ENCODE assay signal across 17 cellular contexts in genomic region chr12:53804429-53804828, GRCh38. TPM values are rescaled to one million over a fixed set of nuclear protein-coding genes. Genes with fewer than 3 reads are reported as not detected.
DNase-seq lines count a peak whose midpoint lies in the region; ATAC-seq, FAIRE-seq and TF ChIP-seq lines count a peak whose summit lies in the region.
"Had no signal": no experiment of that assay in that cellular context is flagged by ENCODE, and none has a peak within 500 bp of the region (broad histone marks: within the 10 kb centered on the region; RNA-seq: fewer than 3 reads in every experiment).

No MANE protein-coding gene starts in this region.

- no peaks in the 10 kb centered on the region for H3K9me3 ChIP-seq in upper lobe of right lung
- H3K9me3 ChIP-seq: SJCRH30 had no signal

- no peaks in the 10 kb centered on the region for H3K36me3 Mint-ChIP-seq in MCF 10A (ENCODE audit: insufficient read depth, unreplicated experiment)
- H3K36me3 Mint-ChIP-seq: CD8-positive, alpha-beta memory T cell had no signal

- H3K27me3 ChIP-seq in upper lobe of right lung, result peaks cover 13% of the 10 kb centered on the region

- BruUV-seq in MCF 10A (replicated peaks; lab: Mats Ljungman, UMichigan), result no TSS peak

- no peaks in the 10 kb centered on the region for H3K9me3 Mint-ChIP-seq in MCF 10A (ENCODE audit: unreplicated experiment)
- H3K9me3 Mint-ChIP-seq: CD8-positive, alpha-beta memory T cell had no signal

- no peak for FAIRE-seq in frontal cortex (lab: Jason Lieb, UNC)
- FAIRE-seq: GM18507, K562 had no signal

- POLR2A ChIA-PET in MCF 10A (lab: Yijun Ruan, JAX), result interaction anchor here (0.8 kb wide), 2 partner anchors 17 to 40 kb away, joined by 3 read pairs; no protein-coding TSS in a partner anchor

- TF ChIP-seq CTCF in MCF 10A (IDR thresholded peaks at IDR 0.05; ENCODE audit: unreplicated experiment) (no peak), lower leg skin (IDR thresholded peaks at IDR 0.05) (no peak), upper lobe of right lung (IDR thresholded peaks at IDR 0.05) (no peak), omental fat pad (IDR thresholded peaks at IDR 0.05) (no peak), coronary artery (IDR thresholded peaks at IDR 0.05) (no peak)

- intact Hi-C loops in MCF 10A (cut with micrococcal nuclease) (no loop called here), lower leg skin (cut with DNase I; ENCODE audit: low total_unique reads) (no loop called here), upper lobe of right lung (cut with DNase I) (no loop called here)

- WGBS in lower leg skin, 2 donors, result 53 to 76% methylated on average over 2 of the region's 2 CpGs

- ATAC-seq in upper lobe of right lung (peak; percentile 86), omental fat pad (ENCODE audit: low FRiP score) (no peak)

- H3K36me3 ChIP-seq in upper lobe of right lung, result no peaks in the 10 kb centered on the region
- H3K36me3 ChIP-seq: SJCRH30 had no signal

- H3K27me3 Mint-ChIP-seq in MCF 10A (ENCODE audit: insufficient read depth, unreplicated experiment), result no peaks in the 10 kb centered on the region

- CTCF ChIA-PET in MCF 10A (lab: Yijun Ruan, JAX), result interaction anchor here (0.6 to 3.9 kb wide), 7 partner anchors 12 to 773 kb away, joined by 3 to 19 read pairs (median 4); no protein-coding TSS in a partner anchor

- no peaks in the 10 kb centered on the region for H3K4me1 ChIP-seq in upper lobe of right lung
- H3K4me1 ChIP-seq: SJCRH30 had no signal

- H3K27ac Mint-ChIP-seq in MCF 10A (ENCODE audit: low read depth, unreplicated experiment), result peak overlapping the region; percentile 68
- H3K27ac Mint-ChIP-seq: CD8-positive, alpha-beta memory T cell had no signal

- H3K27ac ChIP-seq in upper lobe of right lung (no peak overlapping the region), coronary artery (no peak overlapping the region)
- H3K27ac ChIP-seq: SJCRH30 had no signal

- no peak for TF ChIP-seq POLR2A in lower leg skin (IDR thresholded peaks at IDR 0.05)

- H3K4me3 ChIP-seq in lower leg skin (ENCODE audit: low read depth, poor library complexity, severe bottlenecking) (no peak overlapping the region), upper lobe of right lung (no peak overlapping the region), coronary artery (no peak overlapping the region)
- H3K4me3 ChIP-seq: K562, SJCRH30 had no signal

- no peak overlapping the region for H3K4me3 Mint-ChIP-seq in MCF 10A (ENCODE audit: unreplicated experiment)
- H3K4me3 Mint-ChIP-seq: CD8-positive, alpha-beta memory T cell had no signal

- peaks cover 25% of the 10 kb centered on the region for H3K4me1 Mint-ChIP-seq in MCF 10A (ENCODE audit: insufficient read depth, unreplicated experiment)
- H3K4me1 Mint-ChIP-seq: CD8-positive, alpha-beta memory T cell had no signal

- DNase-seq in Daoy (ENCODE audit: low read depth) (peak; percentile 30), MCF 10A (ENCODE audit: unreplicated experiment) (no peak), lower leg skin (ENCODE audit: low spot score in 2 of 2) (peak; percentile 20 to 65), upper lobe of right lung (no peak), omental fat pad (ENCODE audit: low spot score) (no peak), frontal cortex (ENCODE audit: low spot score in 2 of 2) (no peak), coronary artery (ENCODE audit: low spot score) (no peak)
- DNase-seq: CD8-positive, alpha-beta memory T cell; MM.1S; NCI-H1105; NCI-H187; NCI-H2171 treated with DMSO at 0.1 percent for 48 hours; NCI-H774; SJCRH30 had no signal

RNA-seq across cellular contexts. Expression of gene CISTR, which starts 52.6 kb away (rescaled TPM):
- not detected in 2 replicates for total RNA-seq in Daoy (2014; rRNA removed; shearing (Covaris generic))
- total RNA-seq in MCF 10A (2022) (not detected in 2 replicates), lower leg skin (not detected), upper lobe of right lung (not detected), omental fat pad (not detected), frontal cortex (not detected)
- total RNA-seq: CD8-positive, alpha-beta memory T cell; K562; NCI-H460; SJCRH30 had no signal

Comparison
In these comparisons a context has a peak if more than half of its experiments do, and no peak if none do; other contexts are left out.
1. DNase-seq: peak in Daoy (single experiment) and lower leg skin (2 of 2); none in MCF 10A (single experiment), upper lobe of right lung (single experiment), omental fat pad (single experiment), frontal cortex (0 of 2) and coronary artery (single experiment).